In genomic region chr2:224887159-224887558, GRCh38 we compare ENCODE assay signal across 1 cellular context.
TF ChIP-seq lines count a peak whose summit lies in the region.

No MANE protein-coding gene starts in this region.

TF ChIP-seq in H1, 55 proteins besides CTCF, POLR2A, EP300 and RAD21 (continued from another document):
- TF ChIP-seq ATF2 (IDR thresholded peaks at IDR 0.05; ENCODE audit: low read length) (no peak), HDAC2 (IDR thresholded peaks at IDR 0.05; ENCODE audit: borderline replicate concordance in 1 of 2, low read depth in 2 of 2, low read length in 2 of 2) (no peak), MAFK (IDR thresholded peaks at IDR 0.05; ENCODE audit: low read depth, low read length) (no peak), CHD7 (IDR thresholded peaks at IDR 0.05; ENCODE audit: insufficient replicate concordance, low read length) (no peak), RFX5 (IDR thresholded peaks at IDR 0.05; ENCODE audit: borderline replicate concordance, low read depth, low read length) (no peak), CBX5 (IDR thresholded peaks at IDR 0.05; ENCODE audit: low read depth, low read length) (no peak), GTF2F1 (IDR thresholded peaks at IDR 0.05; ENCODE audit: borderline replicate concordance, low read depth, low read length) (no peak), POLR2AphosphoS5 (IDR thresholded peaks at IDR 0.05; ENCODE audit: low read depth, low read length) (no peak), TBP (IDR thresholded peaks at IDR 0.05; ENCODE audit: low read depth, low read length) (no peak), SIRT6 (IDR thresholded peaks at IDR 0.05; ENCODE audit: low read length) (no peak), PHF8 (conservative IDR thresholded peaks at IDR 0.05; ENCODE audit: low read depth, low read length) (no peak)
